ENCODE assay signal across 8 cellular contexts in the genomic region with DNA sequence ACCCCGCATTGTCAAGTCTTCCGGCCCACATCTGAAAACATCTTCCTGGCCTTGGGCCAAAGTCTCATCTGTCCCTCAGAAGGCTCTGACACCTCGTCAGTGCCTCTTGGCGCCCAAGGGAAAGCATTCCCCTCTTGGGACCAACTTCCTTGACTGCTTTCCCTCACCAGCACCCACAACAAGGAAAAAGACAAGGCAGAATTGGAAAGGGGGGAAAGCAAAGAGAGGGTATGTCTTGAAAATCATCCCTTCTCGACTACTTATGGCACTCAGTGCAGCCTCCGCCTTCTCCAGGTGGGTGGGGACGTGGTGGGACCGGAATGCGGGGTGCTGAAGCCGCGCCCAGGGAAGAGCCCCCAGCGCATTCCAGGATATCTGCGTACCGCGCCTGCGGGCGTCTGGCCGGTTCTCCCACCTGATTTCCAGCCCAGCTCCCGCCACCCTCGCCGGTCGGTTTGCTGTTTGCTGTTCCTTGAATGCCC. TPM values are rescaled to one million over a fixed set of nuclear protein-coding genes. Genes with fewer than 3 reads are reported as not detected.
A peak's percentile ranks its signal among the peaks of the same experiment; 100 is the strongest.
DNase-seq lines count a peak whose midpoint lies in the region; ATAC-seq and TF ChIP-seq lines count a peak whose summit lies in the region.

No MANE protein-coding gene starts in this region.

- peak overlapping the region; percentile 78 for H3K4me3 Mint-ChIP-seq in activated CD8-positive, alpha-beta T cell treated with anti-CD3 and anti-CD28 coated beads for 36 hours

- peaks cover 18% of the 10 kb centered on the region for H3K4me1 ChIP-seq in rectal smooth muscle tissue (ENCODE audit: control insufficient read depth, insufficient read depth, low read length)

- H3K27me3 Mint-ChIP-seq in activated CD8-positive, alpha-beta T cell treated with anti-CD3 and anti-CD28 coated beads for 36 hours = no peaks in the 10 kb centered on the region

- no peak for ATAC-seq in activated CD8-positive, alpha-beta T cell treated with anti-CD3 and anti-CD28 coated beads for 36 hours
- peak in 1 of 2 donors; percentile 1 for ATAC-seq in left cardiac atrium

- peak overlapping the region; percentile 92 for H3K27ac Mint-ChIP-seq in activated CD8-positive, alpha-beta T cell treated with anti-CD3 and anti-CD28 coated beads for 36 hours

- H3K36me3 ChIP-seq in rectal smooth muscle tissue (ENCODE audit: control insufficient read depth, insufficient read depth, low read length) = peaks cover 4% of the 10 kb centered on the region

- H3K36me3 Mint-ChIP-seq in activated CD8-positive, alpha-beta T cell treated with anti-CD3 and anti-CD28 coated beads for 36 hours (ENCODE audit: low read depth) = peaks cover 22% of the 10 kb centered on the region

- H3K9ac ChIP-seq in rectal smooth muscle tissue (ENCODE audit: low read length) = peak overlapping the region; percentile 39

- peak overlapping the region; percentile 95 for H3K4me3 ChIP-seq in rectal smooth muscle tissue (ENCODE audit: low read length)

- intact Hi-C loops in activated CD8-positive, alpha-beta T cell treated with anti-CD3 and anti-CD28 coated beads for 36 hours (cut with micrococcal nuclease) = no loop called here
- intact Hi-C loops in left cardiac atrium (cut with DNase I) = no loop called here

- H3K27ac ChIP-seq in rectal smooth muscle tissue (ENCODE audit: low read depth, low read length) = peak overlapping the region; percentile 98

- peaks cover 48% of the 10 kb centered on the region for H3K4me1 Mint-ChIP-seq in activated CD8-positive, alpha-beta T cell treated with anti-CD3 and anti-CD28 coated beads for 36 hours (ENCODE audit: low read depth)

- no peaks in the 10 kb centered on the region for H3K27me3 ChIP-seq in rectal smooth muscle tissue (ENCODE audit: control insufficient read depth, insufficient read depth, low read length)

- CTCF ChIA-PET in activated CD8-positive, alpha-beta T cell treated with anti-CD3 and anti-CD28 coated beads for 36 hours (lab: Charles Lee) = interaction anchor here (1.6 to 6.7 kb wide), 3 partner anchors 11 to 22 kb away, joined by 4 to 37 read pairs (median 22); partner anchors contain the start of genes DENND4B and RAB13

- H3K9me3 Mint-ChIP-seq in activated CD8-positive, alpha-beta T cell treated with anti-CD3 and anti-CD28 coated beads for 36 hours = no peaks in the 10 kb centered on the region

- POLR2A ChIA-PET in activated CD8-positive, alpha-beta T cell treated with anti-CD3 and anti-CD28 coated beads for 36 hours (lab: Charles Lee) = interaction anchor here (0.9 to 7.4 kb wide), 5 partner anchors 11 to 284 kb away, joined by 3 to 138 read pairs (median 20); partner anchors contain the start of genes GATAD2B, JTB, RAB13 and RPS27

- DNase-seq in DMS53 (lab: John Stamatoyannopoulos, UW) = peak; percentile 77
- no peak for DNase-seq in DMS53 treated with DMSO at 0.1 percent for 48 hours (lab: John Stamatoyannopoulos, UW; ENCODE audit: unreplicated experiment)
- peak; percentile 88 for DNase-seq in HT-29 (ENCODE audit: low spot score)
- peak; percentile 33 for DNase-seq in activated CD8-positive, alpha-beta T cell treated with anti-CD3 and anti-CD28 coated beads for 36 hours
- DNase-seq in left cardiac atrium = peak; percentile 50
- no peak for DNase-seq in putamen (ENCODE audit: low spot score)
- no peak for DNase-seq in retina

- TF ChIP-seq CTCF in activated CD8-positive, alpha-beta T cell treated with anti-CD3 and anti-CD28 coated beads for 36 hours (IDR thresholded peaks at IDR 0.05) = no peak

RNA-seq across cellular contexts. Expression of gene SLC39A1, which starts 0.6 kb away (rescaled TPM):
- total RNA-seq in HT-29 (2014; rRNA removed; shearing (Covaris generic)) = 226 TPM in 2 replicates
- total RNA-seq in activated CD8-positive, alpha-beta T cell treated with anti-CD3 and anti-CD28 coated beads for 36 hours = 10 to 100 TPM; 40.3 to 42.2 TPM
- 10 to 100 TPM; 63.2 to 77.6 TPM for total RNA-seq in left cardiac atrium

RNA-seq across cellular contexts. Expression of gene CREB3L4, which starts 3.8 kb away (rescaled TPM):
- 23.2 and 24.7 TPM in 2 replicates for total RNA-seq in HT-29 (2014; rRNA removed; shearing (Covaris generic))
- total RNA-seq in activated CD8-positive, alpha-beta T cell treated with anti-CD3 and anti-CD28 coated beads for 36 hours = 1 to 10 TPM; 8.3 to 8.8 TPM
- 1 to 10 TPM; 3.4 to 5.7 TPM for total RNA-seq in left cardiac atrium

RNA-seq across cellular contexts. Expression of gene CRTC2, which starts 5.5 kb away (rescaled TPM):
- total RNA-seq in HT-29 (2014; rRNA removed; shearing (Covaris generic)) = 15.5 and 16.5 TPM in 2 replicates
- 10 to 100 TPM; 67.3 to 71.8 TPM for total RNA-seq in activated CD8-positive, alpha-beta T cell treated with anti-CD3 and anti-CD28 coated beads for 36 hours
- 10 to 100 TPM; 17.3 to 19.6 TPM for total RNA-seq in left cardiac atrium

RNA-seq across cellular contexts. Expression of gene JTB, which starts 13.6 kb away (rescaled TPM):
- 281 and 318 TPM in 2 replicates for total RNA-seq in HT-29 (2014; rRNA removed; shearing (Covaris generic))
- 100 to 1,000 TPM; 151 to 153 TPM for total RNA-seq in activated CD8-positive, alpha-beta T cell treated with anti-CD3 and anti-CD28 coated beads for 36 hours
- 100 to 1,000 TPM in 1 of 2 donors, 10 to 100 TPM in 1; 89.6 to 102 TPM for total RNA-seq in left cardiac atrium

RNA-seq across cellular contexts. Expression of gene DENND4B, which starts 17.4 kb away (rescaled TPM):
- total RNA-seq in HT-29 (2014; rRNA removed; shearing (Covaris generic)) = 33.9 and 36.5 TPM in 2 replicates
- total RNA-seq in activated CD8-positive, alpha-beta T cell treated with anti-CD3 and anti-CD28 coated beads for 36 hours = 100 to 1,000 TPM; 102 to 107 TPM
- 10 to 100 TPM; 41.5 to 49.5 TPM for total RNA-seq in left cardiac atrium

Comparison
In these comparisons a context has a peak if more than half of its experiments do, and no peak if none do; other contexts are left out.
1. DNase-seq: peak in DMS53 (single experiment), HT-29 (single experiment), activated CD8-positive, alpha-beta T cell treated with anti-CD3 and anti-CD28 coated beads for 36 hours (single experiment) and left cardiac atrium (single experiment); none in DMS53 treated with DMSO at 0.1 percent for 48 hours (single experiment), putamen (single experiment) and retina (single experiment).